8 cellular contexts compared by ENCODE assay signal in the genomic region with DNA sequence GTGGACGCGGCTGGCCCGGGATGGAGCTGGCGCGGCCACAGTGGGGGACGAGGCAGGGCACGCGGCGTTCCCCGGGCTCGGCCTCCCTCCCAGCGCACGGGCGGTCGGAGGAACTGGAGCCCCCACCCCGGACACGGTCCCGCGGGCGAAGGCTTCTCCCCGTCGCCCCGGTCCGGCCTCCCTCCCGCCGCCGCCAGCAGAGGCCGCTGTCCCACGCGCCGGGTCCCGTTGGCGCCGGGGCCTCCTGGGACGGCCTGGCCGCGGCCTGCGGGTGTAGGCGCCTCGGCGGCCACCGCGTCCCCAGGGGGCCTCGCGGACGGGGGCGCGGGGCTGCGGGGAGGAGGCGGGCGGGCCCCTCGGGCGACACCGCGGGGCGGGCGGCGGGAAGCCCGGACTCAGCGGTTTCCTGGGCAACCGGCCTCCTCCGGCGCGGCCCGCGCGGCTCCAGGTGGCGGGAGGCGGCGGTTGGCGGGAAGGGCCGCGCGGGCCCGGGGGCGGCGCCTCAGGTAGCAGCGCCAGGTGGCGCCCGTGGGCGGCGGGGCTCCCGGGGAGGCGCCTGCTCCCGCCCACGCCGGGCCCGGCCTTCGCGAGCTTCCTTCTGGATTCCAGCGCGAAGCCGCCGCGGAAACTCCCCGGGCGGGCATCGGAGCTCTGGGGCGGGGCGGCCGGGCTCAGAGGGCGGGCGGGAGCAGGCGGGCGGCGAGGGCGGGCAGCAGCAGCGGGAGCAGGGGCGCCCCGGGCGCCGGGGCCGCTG. TPM values are rescaled to one million over a fixed set of nuclear protein-coding genes. Genes with fewer than 3 reads are reported as not detected.
DNase-seq lines count a peak whose midpoint lies in the region; ATAC-seq and TF ChIP-seq lines count a peak whose summit lies in the region.

No MANE protein-coding gene starts in this region.

- TF ChIP-seq CTCF in CD14-positive monocyte (IDR thresholded peaks at IDR 0.05): peak; percentile 81
- TF ChIP-seq CTCF in epithelial cell of proximal tubule (conservative IDR thresholded peaks at IDR 0.05; ENCODE audit: low read depth, low read length): peak; percentile 58

- peak overlapping the region; percentile 24 to 71 for H3K9ac ChIP-seq in mucosa of rectum (ENCODE audit: low read depth in 1 of 2, low read length in 2 of 2)

- H3K4me3 ChIP-seq in epithelial cell of proximal tubule (ENCODE audit: low read depth, low read length): peak overlapping the region; percentile 57
- H3K4me3 ChIP-seq in mucosa of rectum (ENCODE audit: low read length in 2 of 2): peak overlapping the region; percentile 41 to 56

- intact Hi-C loops in CD14-positive monocyte (cut with micrococcal nuclease): loop anchor here (1.0 to 2.0 kb wide), 2 partner anchors 25 to 184 kb away; no protein-coding TSS in a partner anchor

- peak; percentile 76 for ATAC-seq in HG03354 (IDR thresholded peaks at IDR 0.05; ENCODE audit: poor library complexity, severe bottlenecking, unreplicated experiment)

- H3K9me3 ChIP-seq in mucosa of rectum (ENCODE audit: control insufficient read depth in 2 of 2, low read length in 2 of 2): no peaks in the 10 kb centered on the region

- peak; percentile 69 for DNase-seq in CD14-positive monocyte (ENCODE audit: low spot score)
- peak; percentile 98 for DNase-seq in GM19238 (ENCODE audit: insufficient read length, low spot score)
- DNase-seq in NCI-H82 treated with DMSO at 0.1 percent for 48 hours (lab: John Stamatoyannopoulos, UW; ENCODE audit: unreplicated experiment): peak; percentile 20
- DNase-seq in activated T-cell treated with anti-CD3 and anti-CD28 coated beads for 1 hour (ENCODE audit: low read depth): peak; percentile 68
- DNase-seq in epithelial cell of proximal tubule (ENCODE audit: low read depth): no peak
- DNase-seq in stimulated activated CD8-positive, alpha-beta memory T cell treated with anti-CD3 and anti-CD28 coated beads, Interleukin-7, amount 100 ng/mL, for 1 hour (ENCODE audit: low read depth in 2 of 2): peak; percentile 55 to 56

- H3K27me3 Mint-ChIP-seq in CD14-positive monocyte (ENCODE audit: low read depth in 3 of 3): peaks cover 10 to 15% (median 13%) of the 10 kb centered on the region in 3 donors

- no peaks in the 10 kb centered on the region for H3K36me3 ChIP-seq in mucosa of rectum (ENCODE audit: control insufficient read depth in 2 of 2, insufficient read depth in 2 of 2, low read length in 2 of 2)

- no peak overlapping the region for H3K27ac Mint-ChIP-seq in CD14-positive monocyte

- peaks cover 0 to 6% (median 0%) of the 10 kb centered on the region in 7 donors for H3K9me3 Mint-ChIP-seq in CD14-positive monocyte

- H3K4me1 Mint-ChIP-seq in CD14-positive monocyte: peaks cover 12% of the 10 kb centered on the region

- peak overlapping the region; percentile 9 to 17 for H3K27ac ChIP-seq in mucosa of rectum (ENCODE audit: low read depth in 2 of 2, low read length in 2 of 2)

- peaks cover 0 to 9% of the 10 kb centered on the region in 2 donors for H3K4me1 ChIP-seq in mucosa of rectum (ENCODE audit: control insufficient read depth in 2 of 2, insufficient read depth in 2 of 2, low read length in 2 of 2)

- no peaks in the 10 kb centered on the region for H3K27me3 ChIP-seq in mucosa of rectum (ENCODE audit: control insufficient read depth in 2 of 2, insufficient read depth in 2 of 2, low read length in 2 of 2)

- peak overlapping the region in 1 of 2 donors; percentile 75 for H3K4me3 Mint-ChIP-seq in CD14-positive monocyte

- H3K36me3 Mint-ChIP-seq in CD14-positive monocyte: peaks cover 0 to 4% of the 10 kb centered on the region in 2 donors

RNA-seq across cellular contexts. Expression of a gene that starts 26.7 kb away (rescaled TPM):
- under 1 TPM; 0.34 to 0.36 TPM for polyA plus RNA-seq in CD14-positive monocyte
- 12.7 and 26.9 TPM in 2 replicates for total RNA-seq in epithelial cell of proximal tubule

RNA-seq across cellular contexts. Expression of a gene that starts 34.2 kb away (rescaled TPM):
- 1 to 10 TPM; 1.6 to 1.9 TPM for polyA plus RNA-seq in CD14-positive monocyte
- total RNA-seq in epithelial cell of proximal tubule: 0.36 and 0.63 TPM in 2 replicates
